26 cellular contexts compared by ENCODE assay signal in the genomic region with DNA sequence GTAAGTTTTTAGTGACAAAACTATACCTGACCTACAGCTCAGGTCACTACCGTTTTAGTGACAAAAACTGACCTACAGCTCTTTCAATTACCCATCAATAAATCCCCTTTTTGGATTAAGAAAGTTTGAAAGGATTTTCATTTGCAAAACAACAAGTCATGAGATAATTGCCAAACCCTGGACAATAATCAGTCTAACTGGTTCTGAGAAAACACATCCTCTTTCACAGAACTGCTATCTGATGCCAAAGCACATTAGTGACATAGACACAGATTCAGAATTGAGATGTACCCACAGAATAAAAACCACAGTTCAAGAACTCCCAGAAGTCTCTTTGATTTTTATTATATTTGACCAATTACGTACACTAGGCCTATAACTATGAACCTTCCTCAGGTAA.
"Had no signal": no experiment of that assay in that cellular context is flagged by ENCODE, and none has a peak within 500 bp of the region (broad histone marks: within the 10 kb centered on the region; RNA-seq: fewer than 3 reads in every experiment).

No MANE protein-coding gene starts in this region.

- H3K9me3 ChIP-seq: MG63, Peyer's patch, SJCRH30 had no signal

- H3K27me3 Mint-ChIP-seq: activated CD8-positive, alpha-beta T cell treated with anti-CD3 and anti-CD28 coated beads for 36 hours; activated naive CD8-positive, alpha-beta T cell treated with anti-CD3 and anti-CD28 coated beads for 36 hours had no signal

- H3K27ac ChIP-seq: brain microvascular endothelial cell, cardiac muscle cell, KMS-11, Peyer's patch, RWPE1, SJCRH30, WERI-Rb-1 had no signal

- H3K4me2 ChIP-seq: KMS-11 had no signal

- H3K4me1 Mint-ChIP-seq: activated CD4-positive, alpha-beta T cell treated with anti-CD3 and anti-CD28 coated beads for 36 hours; activated naive CD4-positive, alpha-beta T cell treated with anti-CD3 and anti-CD28 coated beads, Interleukin-2, amount 10 ng/mL, durations not matched to agents 7 days and 5 days; activated naive CD8-positive, alpha-beta T cell treated with anti-CD3 and anti-CD28 coated beads for 36 hours had no signal

- H3K4me3 ChIP-seq: cardiac muscle cell, MG63, Peyer's patch, SJCRH30 had no signal

- ATAC-seq: activated CD4-positive, alpha-beta T cell treated with anti-CD3 and anti-CD28 coated beads for 36 hours; activated CD8-positive, alpha-beta T cell treated with anti-CD3 and anti-CD28 coated beads for 36 hours; activated T-cell treated with anti-CD3 and anti-CD28 coated beads, Interleukin-2, amount 50 U/mL, for 72 hours; SK-N-SH treated with all-trans-retinoic acid at 6 μM for 48 hours had no signal

- H3K9me3 Mint-ChIP-seq: activated CD8-positive, alpha-beta T cell treated with anti-CD3 and anti-CD28 coated beads for 36 hours; activated naive CD4-positive, alpha-beta T cell treated with anti-CD3 and anti-CD28 coated beads, Interleukin-2, amount 10 ng/mL, durations not matched to agents 7 days and 5 days; activated naive CD8-positive, alpha-beta T cell treated with anti-CD3 and anti-CD28 coated beads for 36 hours; activated T-cell treated with anti-CD3 and anti-CD28 coated beads, Interleukin-2, amount 50 U/mL, for 72 hours; activated T-helper 2 cell treated with anti-CD3 and anti-CD28 coated beads, Interferon-gamma antibody, Interleukin-2, Interleukin-4, amounts not matched to agents 10 μg/mL and 5 μg/mL and 100 μg/mL, durations not matched to agents 14 hours and 24 hours and 36 hours; IgD-negative memory B cell; T-helper 1 cell treated with Interleukin-12 subunit alpha and Interleukin-12 subunit beta and Interleukin-4 antibody, amounts not matched to agents 30 μg/mL and 1 μg/mL, for 36 hours had no signal

- H3K4me1 ChIP-seq: Peyer's patch, SJCRH30 had no signal

- H3K27ac Mint-ChIP-seq: activated CD4-positive, alpha-beta T cell treated with anti-CD3 and anti-CD28 coated beads for 36 hours; activated CD8-positive, alpha-beta T cell treated with anti-CD3 and anti-CD28 coated beads for 36 hours; activated naive CD4-positive, alpha-beta T cell treated with anti-CD3 and anti-CD28 coated beads, Interleukin-2, amount 10 ng/mL, durations not matched to agents 7 days and 5 days; activated naive CD8-positive, alpha-beta T cell treated with anti-CD3 and anti-CD28 coated beads for 36 hours; activated T-cell treated with anti-CD3 and anti-CD28 coated beads, Interleukin-2, amount 50 U/mL, for 72 hours; activated T-helper 2 cell treated with anti-CD3 and anti-CD28 coated beads, Interferon-gamma antibody, Interleukin-2, Interleukin-4, amounts not matched to agents 10 μg/mL and 5 μg/mL and 100 μg/mL, durations not matched to agents 14 hours and 24 hours and 36 hours; IgD-negative memory B cell; T-helper 1 cell treated with Interleukin-12 subunit alpha and Interleukin-12 subunit beta and Interleukin-4 antibody, amounts not matched to agents 30 μg/mL and 1 μg/mL, for 36 hours had no signal

- H3K4me3 Mint-ChIP-seq: activated CD4-positive, alpha-beta T cell treated with anti-CD3 and anti-CD28 coated beads for 36 hours; activated CD8-positive, alpha-beta T cell treated with anti-CD3 and anti-CD28 coated beads for 36 hours; activated naive CD4-positive, alpha-beta T cell treated with anti-CD3 and anti-CD28 coated beads, Interleukin-2, amount 10 ng/mL, durations not matched to agents 7 days and 5 days; activated naive CD8-positive, alpha-beta T cell treated with anti-CD3 and anti-CD28 coated beads for 36 hours; activated T-cell treated with anti-CD3 and anti-CD28 coated beads, Interleukin-2, amount 50 U/mL, for 72 hours; IgD-negative memory B cell; T-helper 1 cell treated with Interleukin-12 subunit alpha and Interleukin-12 subunit beta and Interleukin-4 antibody, amounts not matched to agents 30 μg/mL and 1 μg/mL, for 36 hours had no signal

- H3K27me3 ChIP-seq: brain microvascular endothelial cell, cardiac muscle cell, MG63, Peyer's patch, SJCRH30 had no signal

- H3K36me3 Mint-ChIP-seq: activated naive CD4-positive, alpha-beta T cell treated with anti-CD3 and anti-CD28 coated beads, Interleukin-2, amount 10 ng/mL, durations not matched to agents 7 days and 5 days; activated naive CD8-positive, alpha-beta T cell treated with anti-CD3 and anti-CD28 coated beads for 36 hours had no signal

- DNase-seq: activated CD4-positive, alpha-beta T cell treated with anti-CD3 and anti-CD28 coated beads for 36 hours; activated CD8-positive, alpha-beta memory T cell treated with anti-CD3 and anti-CD28 coated beads, Interleukin-2, amount 50 U/mL, for 4 hours; activated CD8-positive, alpha-beta T cell treated with anti-CD3 and anti-CD28 coated beads for 36 hours; activated gamma-delta T cell treated with Interleukin-2 at 50 U/mL for 16 hours; activated naive CD4-positive, alpha-beta T cell treated with anti-CD3 and anti-CD28 coated beads, Interleukin-2, amount 10 ng/mL, durations not matched to agents 7 days and 5 days; activated naive CD8-positive, alpha-beta T cell treated with anti-CD3 and anti-CD28 coated beads for 36 hours; activated T-cell treated with anti-CD3 and anti-CD28 coated beads, Interleukin-2, amount 50 U/mL, for 72 hours; brain microvascular endothelial cell; MG63; NCI-H1105; NCI-H1436; NCI-H1694 treated with DMSO at 0.1 percent for 48 hours; NCI-H2029 treated with DMSO at 0.1 percent for 48 hours; NCI-H510A treated with DMSO at 0.1 percent for 48 hours; NK-92 treated with Interleukin-12 subunit alpha and Interleukin-12 subunit beta, amount 100 ng/mL, for 24 hours; Peyer's patch; Right ventricle myocardium superior; SJCRH30; WERI-Rb-1 had no signal

- H3K9ac ChIP-seq: KMS-11 had no signal

- H3K36me3 ChIP-seq: brain microvascular endothelial cell, cardiac muscle cell, MG63, Peyer's patch, SJCRH30, WERI-Rb-1 had no signal
